Comparison of ENCODE assay signal across 31 cellular contexts in genomic region chr7:135597181-135597925, GRCh38. TPM values are rescaled to one million over a fixed set of nuclear protein-coding genes. Genes with fewer than 3 reads are reported as not detected.
A peak's percentile ranks its signal among the peaks of the same experiment; 100 is the strongest.
DNase-seq lines count a peak whose midpoint lies in the region; ATAC-seq and TF ChIP-seq lines count a peak whose summit lies in the region.
"Had no signal": no experiment of that assay in that cellular context is flagged by ENCODE, and none has a peak within 500 bp of the region (broad histone marks: within the 10 kb centered on the region; RNA-seq: fewer than 3 reads in every experiment).

No MANE protein-coding gene starts in this region.

- no peaks in the 10 kb centered on the region for H3K9me3 Mint-ChIP-seq in activated naive CD8-positive, alpha-beta T cell treated with anti-CD3 and anti-CD28 coated beads, Interleukin-2, amount 50 U/mL, for 24 hours
- H3K9me3 Mint-ChIP-seq in activated naive CD8-positive, alpha-beta T cell treated with anti-CD3 and anti-CD28 coated beads for 36 hours: no peaks in the 10 kb centered on the region
- H3K9me3 Mint-ChIP-seq in activated naive CD4-positive, alpha-beta T cell treated with anti-CD3 and anti-CD28 coated beads, Interleukin-2, amount 10 ng/mL, durations not matched to agents 7 days and 5 days: no peaks in the 10 kb centered on the region
- H3K9me3 Mint-ChIP-seq: activated CD8-positive, alpha-beta T cell treated with anti-CD3 and anti-CD28 coated beads for 36 hours; endodermal cell; stimulated activated memory B cell treated with anti-CD40 and anti-IgM and Interleukin-4, amounts not matched to agents 10 μg/mL and 1 μg/mL and 100 μg/mL, for 72 hours; T-helper 2 cell treated with Interferon-gamma antibody and Interleukin-4, amounts not matched to agents 5 μg/mL and 100 μg/mL, for 36 hours had no signal

- H3K4me1 ChIP-seq in effector memory CD4-positive, alpha-beta T cell (ENCODE audit: control insufficient read depth, insufficient read depth, low read length, poor library complexity, severe bottlenecking): no peaks in the 10 kb centered on the region
- H3K4me1 ChIP-seq in colonic mucosa: no peaks in the 10 kb centered on the region
- H3K4me1 ChIP-seq: prostate gland, sigmoid colon, uterus had no signal

- H3K4me1 Mint-ChIP-seq in activated naive CD8-positive, alpha-beta T cell treated with anti-CD3 and anti-CD28 coated beads, Interleukin-2, amount 50 U/mL, for 24 hours: peaks cover 9% of the 10 kb centered on the region
- peaks cover 6% of the 10 kb centered on the region for H3K4me1 Mint-ChIP-seq in activated naive CD8-positive, alpha-beta T cell treated with anti-CD3 and anti-CD28 coated beads for 36 hours
- no peaks in the 10 kb centered on the region for H3K4me1 Mint-ChIP-seq in activated naive CD4-positive, alpha-beta T cell treated with anti-CD3 and anti-CD28 coated beads, Interleukin-2, amount 10 ng/mL, durations not matched to agents 7 days and 5 days
- H3K4me1 Mint-ChIP-seq: stimulated activated memory B cell treated with anti-CD40 and anti-IgM and Interleukin-4, amounts not matched to agents 10 μg/mL and 1 μg/mL and 100 μg/mL, for 72 hours had no signal

- peaks cover 54% of the 10 kb centered on the region for H3K36me3 ChIP-seq in effector memory CD4-positive, alpha-beta T cell (ENCODE audit: control insufficient read depth, insufficient read depth, low read length)
- H3K36me3 ChIP-seq in colonic mucosa: peaks cover 8% of the 10 kb centered on the region

- TF ChIP-seq CTCF in astrocyte of the spinal cord (IDR thresholded peaks at IDR 0.05; ENCODE audit: low read depth, low read length): no peak
- no peak for TF ChIP-seq CTCF in colonic mucosa (IDR thresholded peaks at IDR 0.05)

- H3K27me3 ChIP-seq in effector memory CD4-positive, alpha-beta T cell (replicated peaks; ENCODE audit: control insufficient read depth, insufficient read depth, low read length, poor library complexity, severe bottlenecking): no peaks in the 10 kb centered on the region
- no peaks in the 10 kb centered on the region for H3K27me3 ChIP-seq in colonic mucosa
- H3K27me3 ChIP-seq: esophagus squamous epithelium, neutrophil, sigmoid colon, uterus had no signal

- peaks cover 55% of the 10 kb centered on the region for H3K36me3 Mint-ChIP-seq in activated naive CD8-positive, alpha-beta T cell treated with anti-CD3 and anti-CD28 coated beads, Interleukin-2, amount 50 U/mL, for 24 hours (ENCODE audit: low read depth)
- peaks cover 15% of the 10 kb centered on the region for H3K36me3 Mint-ChIP-seq in activated naive CD8-positive, alpha-beta T cell treated with anti-CD3 and anti-CD28 coated beads for 36 hours
- peaks cover 42% of the 10 kb centered on the region for H3K36me3 Mint-ChIP-seq in activated naive CD4-positive, alpha-beta T cell treated with anti-CD3 and anti-CD28 coated beads, Interleukin-2, amount 10 ng/mL, durations not matched to agents 7 days and 5 days

- no peak overlapping the region for H3K4me3 Mint-ChIP-seq in activated naive CD8-positive, alpha-beta T cell treated with anti-CD3 and anti-CD28 coated beads, Interleukin-2, amount 50 U/mL, for 24 hours
- H3K4me3 Mint-ChIP-seq in activated naive CD8-positive, alpha-beta T cell treated with anti-CD3 and anti-CD28 coated beads for 36 hours: no peak overlapping the region
- no peak overlapping the region for H3K4me3 Mint-ChIP-seq in activated naive CD4-positive, alpha-beta T cell treated with anti-CD3 and anti-CD28 coated beads, Interleukin-2, amount 10 ng/mL, durations not matched to agents 7 days and 5 days
- H3K4me3 Mint-ChIP-seq: activated CD8-positive, alpha-beta T cell treated with anti-CD3 and anti-CD28 coated beads for 36 hours; endodermal cell; stimulated activated memory B cell treated with anti-CD40 and anti-IgM and Interleukin-4, amounts not matched to agents 10 μg/mL and 1 μg/mL and 100 μg/mL, for 72 hours; T-helper 2 cell treated with Interferon-gamma antibody and Interleukin-4, amounts not matched to agents 5 μg/mL and 100 μg/mL, for 36 hours had no signal

- H3K4me3 ChIP-seq in astrocyte of the spinal cord (ENCODE audit: low read depth, low read length) (no peak overlapping the region), colonic mucosa (no peak overlapping the region)
- no peak overlapping the region for H3K4me3 ChIP-seq in effector memory CD4-positive, alpha-beta T cell (ENCODE audit: insufficient read depth, low read depth, low read length, poor library complexity, severe bottlenecking)
- H3K4me3 ChIP-seq: coronary artery, esophagus squamous epithelium, prostate gland, sigmoid colon, thoracic aorta, uterus had no signal

- CTCF ChIA-PET in activated naive CD4-positive, alpha-beta T cell treated with anti-CD3 and anti-CD28 coated beads, Interleukin-2, amount 10 ng/mL, durations not matched to agents 7 days and 5 days (lab: Charles Lee): interaction anchor here (0.5 to 1.4 kb wide), 4 partner anchors 18 to 48 kb away, joined by 3 to 4 read pairs (median 4); no protein-coding TSS in a partner anchor

- peak overlapping the region; percentile 46 for H3K27ac Mint-ChIP-seq in activated naive CD8-positive, alpha-beta T cell treated with anti-CD3 and anti-CD28 coated beads, Interleukin-2, amount 50 U/mL, for 24 hours
- no peak overlapping the region for H3K27ac Mint-ChIP-seq in activated naive CD8-positive, alpha-beta T cell treated with anti-CD3 and anti-CD28 coated beads for 36 hours
- H3K27ac Mint-ChIP-seq in activated naive CD4-positive, alpha-beta T cell treated with anti-CD3 and anti-CD28 coated beads, Interleukin-2, amount 10 ng/mL, durations not matched to agents 7 days and 5 days: no peak overlapping the region
- H3K27ac Mint-ChIP-seq: activated CD8-positive, alpha-beta T cell treated with anti-CD3 and anti-CD28 coated beads for 36 hours; endodermal cell; stimulated activated memory B cell treated with anti-CD40 and anti-IgM and Interleukin-4, amounts not matched to agents 10 μg/mL and 1 μg/mL and 100 μg/mL, for 72 hours; T-helper 2 cell treated with Interferon-gamma antibody and Interleukin-4, amounts not matched to agents 5 μg/mL and 100 μg/mL, for 36 hours had no signal

- H3K9me3 ChIP-seq in effector memory CD4-positive, alpha-beta T cell (ENCODE audit: control insufficient read depth, low read length): no peaks in the 10 kb centered on the region
- H3K9me3 ChIP-seq in colonic mucosa: no peaks in the 10 kb centered on the region
- H3K9me3 ChIP-seq: esophagus squamous epithelium, neutrophil, prostate gland, sigmoid colon, thoracic aorta, uterus had no signal

- H3K27me3 Mint-ChIP-seq in activated naive CD8-positive, alpha-beta T cell treated with anti-CD3 and anti-CD28 coated beads, Interleukin-2, amount 50 U/mL, for 24 hours: no peaks in the 10 kb centered on the region
- no peaks in the 10 kb centered on the region for H3K27me3 Mint-ChIP-seq in activated naive CD8-positive, alpha-beta T cell treated with anti-CD3 and anti-CD28 coated beads for 36 hours
- H3K27me3 Mint-ChIP-seq in activated naive CD4-positive, alpha-beta T cell treated with anti-CD3 and anti-CD28 coated beads, Interleukin-2, amount 10 ng/mL, durations not matched to agents 7 days and 5 days: no peaks in the 10 kb centered on the region
- H3K27me3 Mint-ChIP-seq: activated CD8-positive, alpha-beta T cell treated with anti-CD3 and anti-CD28 coated beads for 36 hours; stimulated activated memory B cell treated with anti-CD40 and anti-IgM and Interleukin-4, amounts not matched to agents 10 μg/mL and 1 μg/mL and 100 μg/mL, for 72 hours had no signal

- no peak for ATAC-seq in activated naive CD8-positive, alpha-beta T cell treated with anti-CD3 and anti-CD28 coated beads, Interleukin-2, amount 50 U/mL, for 24 hours
- ATAC-seq: activated CD8-positive, alpha-beta T cell treated with anti-CD3 and anti-CD28 coated beads for 36 hours; HepG2; left cardiac atrium; stimulated activated memory B cell treated with anti-CD40 and anti-IgM and Interleukin-4, amounts not matched to agents 10 μg/mL and 1 μg/mL and 100 μg/mL, for 72 hours had no signal

- no peak overlapping the region for H3K9ac ChIP-seq in colonic mucosa (ENCODE audit: low read depth in 2 of 2, low read length in 2 of 2)

- intact Hi-C loops in colonic mucosa (cut with DNase I): no loop called here

- no peak for DNase-seq in activated naive CD8-positive, alpha-beta T cell treated with anti-CD3 and anti-CD28 coated beads, Interleukin-2, amount 50 U/mL, for 24 hours
- DNase-seq in activated naive CD8-positive, alpha-beta T cell treated with anti-CD3 and anti-CD28 coated beads for 36 hours: no peak
- DNase-seq in astrocyte of the spinal cord (ENCODE audit: low read depth, low spot score) (peak; percentile 42), fibroblast of peridontal ligament (ENCODE audit: extremely low read depth) (peak; percentile 50), mesenteric fat pad (ENCODE audit: low spot score) (no peak), colonic mucosa (no peak)
- DNase-seq in effector memory CD4-positive, alpha-beta T cell: no peak
- no peak for DNase-seq in activated naive CD4-positive, alpha-beta T cell treated with anti-CD3 and anti-CD28 coated beads, Interleukin-2, amount 10 ng/mL, durations not matched to agents 7 days and 5 days
- DNase-seq: 8988T; activated CD8-positive, alpha-beta T cell treated with anti-CD3 and anti-CD28 coated beads for 36 hours; activated effector memory CD4-positive, alpha-beta T cell treated with Interleukin-2 at 50 U/mL for 16 hours; endodermal cell; esophagus squamous epithelium; GDM1; H7; Kasumi-1; left cardiac atrium; MV-4-11; NCI-H146; NCI-H446 treated with DMSO at 0.1 percent for 48 hours; NCI-H82; sigmoid colon; stimulated activated CD4-positive, alpha-beta T cell treated with anti-CD3 and anti-CD28 coated beads, Interleukin-4, amount 100 ng/mL, for 4 hours; uterus had no signal

- no peak overlapping the region for H3K27ac ChIP-seq in effector memory CD4-positive, alpha-beta T cell (ENCODE audit: insufficient read depth, low read length, poor library complexity, severe bottlenecking)
- H3K27ac ChIP-seq in colonic mucosa: no peak overlapping the region
- H3K27ac ChIP-seq: coronary artery, esophagus squamous epithelium, neutrophil, prostate gland, sigmoid colon, thoracic aorta, uterus had no signal

- in situ Hi-C loops in astrocyte of the spinal cord (cut with HindIII; ENCODE audit: low sequenced_read_pairs): no loop called here

RNA-seq across cellular contexts. Expression of gene NUP205, which starts 39.6 kb away (rescaled TPM):
- total RNA-seq in activated naive CD8-positive, alpha-beta T cell treated with anti-CD3 and anti-CD28 coated beads for 36 hours: 100 to 1,000 TPM; 145 to 148 TPM
- 33.3 TPM for total RNA-seq in mesenteric fat pad
- 10 to 100 TPM; 38.0 to 58.4 TPM for total RNA-seq in colonic mucosa

Comparison
In these comparisons a context has a peak if more than half of its experiments do, and no peak if none do; other contexts are left out.
1. DNase-seq: peak in astrocyte of the spinal cord (single experiment) and fibroblast of peridontal ligament (single experiment); none in activated naive CD8-positive, alpha-beta T cell treated with anti-CD3 and anti-CD28 coated beads, Interleukin-2, amount 50 U/mL, for 24 hours (single experiment), activated naive CD8-positive, alpha-beta T cell treated with anti-CD3 and anti-CD28 coated beads for 36 hours (single experiment), mesenteric fat pad (single experiment), effector memory CD4-positive, alpha-beta T cell (0 of 3), activated naive CD4-positive, alpha-beta T cell treated with anti-CD3 and anti-CD28 coated beads, Interleukin-2, amount 10 ng/mL, durations not matched to agents 7 days and 5 days (single experiment) and colonic mucosa (single experiment).